11 cellular contexts compared by ENCODE assay signal in genomic region chr1:114089502-114090138, GRCh38.
DNase-seq lines count a peak whose midpoint lies in the region; ATAC-seq and TF ChIP-seq lines count a peak whose summit lies in the region.
"Had no signal": no experiment of that assay in that cellular context is flagged by ENCODE, and none has a peak within 500 bp of the region (broad histone marks: within the 10 kb centered on the region; RNA-seq: fewer than 3 reads in every experiment).

No MANE protein-coding gene starts in this region.

- H3K4me1 ChIP-seq in mammary epithelial cell (ENCODE audit: insufficient read depth, low read length): peaks cover 35% of the 10 kb centered on the region
- no peaks in the 10 kb centered on the region for H3K4me1 ChIP-seq in breast epithelium
- peaks cover 13% of the 10 kb centered on the region for H3K4me1 ChIP-seq in hepatocyte (ENCODE audit: insufficient read depth)
- H3K4me1 ChIP-seq in gastrocnemius medialis: peaks cover 0 to 4% of the 10 kb centered on the region in 2 donors
- H3K4me1 ChIP-seq: BLaER1 treated with 17β-estradiol and CSF1 and Interleukin-3, amounts not matched to agents 10 nM and 100 nM had no signal

- peaks cover 79% of the 10 kb centered on the region for H3K36me3 Mint-ChIP-seq in WTC11
- H3K36me3 Mint-ChIP-seq: CD4-positive, CD25-positive, alpha-beta regulatory T cell had no signal

- no peak for TF ChIP-seq POLR2A in breast epithelium (IDR thresholded peaks at IDR 0.05)
- no peak for TF ChIP-seq POLR2A in gastrocnemius medialis (IDR thresholded peaks at IDR 0.05)

- H3K27ac ChIP-seq in mammary epithelial cell (ENCODE audit: insufficient read depth, low read depth, low read length): no peak overlapping the region
- no peak overlapping the region for H3K27ac ChIP-seq in breast epithelium
- H3K27ac ChIP-seq in hepatocyte: peak overlapping the region; percentile 46
- H3K27ac ChIP-seq in gastrocnemius medialis: no peak overlapping the region
- H3K27ac ChIP-seq: BLaER1 treated with 17β-estradiol and CSF1 and Interleukin-3, amounts not matched to agents 10 nM and 100 nM had no signal

- DNase-seq in mammary epithelial cell (peak; percentile 21), breast epithelium (ENCODE audit: low spot score in 2 of 2) (no peak), WTC11 (ENCODE audit: low spot score) (no peak), hepatocyte (ENCODE audit: low spot score) (no peak), gastrocnemius medialis (no peak)
- no peak for DNase-seq in activated CD4-positive, alpha-beta T cell treated with anti-CD3 and anti-CD28 coated beads, Interleukin-2, amount 50 U/mL, for 4 hours
- DNase-seq: ACHN; CD4-positive, CD25-positive, alpha-beta regulatory T cell had no signal

- H3K36me3 ChIP-seq in mammary epithelial cell (ENCODE audit: insufficient read depth, low read length) (no peaks in the 10 kb centered on the region), breast epithelium (no peaks in the 10 kb centered on the region), hepatocyte (replicated peaks; ENCODE audit: insufficient read depth, low read depth) (no peaks in the 10 kb centered on the region), gastrocnemius medialis (no peaks in the 10 kb centered on the region)
- H3K36me3 ChIP-seq: BLaER1 treated with 17β-estradiol and CSF1 and Interleukin-3, amounts not matched to agents 10 nM and 100 nM; HAP-1 had no signal

- H3K4me2 ChIP-seq in mammary epithelial cell (ENCODE audit: insufficient read depth, low read depth, low read length): no peak overlapping the region
- no peak overlapping the region for H3K4me2 ChIP-seq in hepatocyte
- H3K4me2 ChIP-seq: BLaER1 treated with 17β-estradiol and CSF1 and Interleukin-3, amounts not matched to agents 10 nM and 100 nM had no signal

- dilution Hi-C loops in mammary epithelial cell (cut with HindIII; ENCODE audit: low sequenced_read_pairs): loop anchor here (5.0 kb wide), 1 partner anchor 78 kb away; no protein-coding TSS in a partner anchor

- BruUV-seq in mammary epithelial cell (replicated peaks; lab: Mats Ljungman, UMichigan): no TSS peak

- no peak overlapping the region for H3K4me3 ChIP-seq in mammary epithelial cell (replicated peaks in 1 of 3; ENCODE audit: insufficient read depth in 1 of 3, low read depth in 2 of 3, low read length in 3 of 3)
- H3K4me3 ChIP-seq in breast epithelium: no peak overlapping the region
- no peak overlapping the region for H3K4me3 ChIP-seq in hepatocyte
- H3K4me3 ChIP-seq in gastrocnemius medialis: no peak overlapping the region
- H3K4me3 ChIP-seq: BLaER1 treated with 17β-estradiol and CSF1 and Interleukin-3, amounts not matched to agents 10 nM and 100 nM; HAP-1 had no signal

- peaks cover 8% of the 10 kb centered on the region; the same call in 1 of the 2 replicates for H3K27me3 Mint-ChIP-seq in WTC11 (ENCODE audit: low read depth)

- H2AFZ ChIP-seq in mammary epithelial cell (ENCODE audit: low read depth, low read length) (no peak overlapping the region), hepatocyte (no peak overlapping the region)

- 45% methylated on average over 4 of the region's 4 CpGs for WGBS in mammary epithelial cell (ENCODE audit: low coverage, missing lambda C conversion rate)
- 82% methylated on average over 4 of the region's 4 CpGs for WGBS in hepatocyte (ENCODE audit: low lambda C conversion rate, missing lambda C conversion rate)

- no peak for ATAC-seq in WTC11
- ATAC-seq in gastrocnemius medialis: no peak
- no peak for ATAC-seq in HG02840 (IDR thresholded peaks at IDR 0.05; ENCODE audit: low FRiP score, unreplicated experiment)

- H3K27ac Mint-ChIP-seq in WTC11: peak overlapping the region; percentile 37

- H3K27me3 ChIP-seq in mammary epithelial cell (ENCODE audit: insufficient read depth, low read length): no peaks in the 10 kb centered on the region
- H3K27me3 ChIP-seq in breast epithelium: no peaks in the 10 kb centered on the region
- H3K27me3 ChIP-seq in hepatocyte: no peaks in the 10 kb centered on the region
- no peaks in the 10 kb centered on the region for H3K27me3 ChIP-seq in gastrocnemius medialis
- H3K27me3 ChIP-seq: BLaER1 treated with 17β-estradiol and CSF1 and Interleukin-3, amounts not matched to agents 10 nM and 100 nM had no signal

- H3K4me1 Mint-ChIP-seq in WTC11: peaks cover 75% of the 10 kb centered on the region
- H3K4me1 Mint-ChIP-seq: CD4-positive, CD25-positive, alpha-beta regulatory T cell had no signal

- H3K9me3 ChIP-seq in mammary epithelial cell (replicated peaks; ENCODE audit: insufficient read depth, low read length) (no peaks in the 10 kb centered on the region), breast epithelium (no peaks in the 10 kb centered on the region), hepatocyte (ENCODE audit: low read depth) (no peaks in the 10 kb centered on the region), gastrocnemius medialis (no peaks in the 10 kb centered on the region)
- H3K9me3 ChIP-seq: BLaER1 treated with 17β-estradiol and CSF1 and Interleukin-3, amounts not matched to agents 10 nM and 100 nM; HAP-1 had no signal

- H3K79me2 ChIP-seq in mammary epithelial cell (ENCODE audit: insufficient read depth, low read length) (no peaks in the 10 kb centered on the region), hepatocyte (no peaks in the 10 kb centered on the region)

- H3K9me2 ChIP-seq in hepatocyte (replicated peaks; ENCODE audit: insufficient read depth): no peaks in the 10 kb centered on the region

- POLR2A ChIA-PET in WTC11 (lab: Charles Lee): interaction anchor here (0.6 to 1.6 kb wide), 3 partner anchors 13 to 111 kb away, joined by 3 to 5 read pairs (median 4); partner anchors contain the start of gene OLFML3

- no peak overlapping the region for H3K4me3 Mint-ChIP-seq in WTC11
- H3K4me3 Mint-ChIP-seq: CD4-positive, CD25-positive, alpha-beta regulatory T cell had no signal

- H3K9ac ChIP-seq in mammary epithelial cell (ENCODE audit: insufficient read depth, low read length): no peak overlapping the region
- H3K9ac ChIP-seq: BLaER1 treated with 17β-estradiol and CSF1 and Interleukin-3, amounts not matched to agents 10 nM and 100 nM had no signal

- CTCF ChIA-PET in mammary epithelial cell (lab: Charles Lee; ENCODE audit: low non-redundant PET) (no interaction called here), WTC11 (lab: Charles Lee) (interaction anchor here (1.0 to 2.5 kb wide), 7 partner anchors 9 to 257 kb away, joined by 3 to 27 read pairs (median 4); partner anchors contain the start of gene OLFML3)

- intact Hi-C loops in mammary epithelial cell (cut with micrococcal nuclease) (loop anchor here (5.0 kb wide), 2 partner anchors 87 to 112 kb away; partner anchors contain the start of gene OLFML3), breast epithelium (cut with DNase I; ENCODE audit: low total_unique reads) (no loop called here), gastrocnemius medialis (cut with DNase I; ENCODE audit: low total_unique reads) (no loop called here)

- in situ Hi-C loops in mammary epithelial cell (cut with MboI; ENCODE audit: low sequenced_read_pairs in 2 of 2): no loop called here
- in situ Hi-C loops in gastrocnemius medialis (cut with MboI; ENCODE audit: low sequenced_read_pairs in 4 of 4): loop anchor here in 1 of 4 donors (25.0 kb wide), 1 partner anchor 102 kb away; the partner anchor contains the start of gene OLFML3

- TF ChIP-seq CTCF in mammary epithelial cell (conservative IDR thresholded peaks at IDR 0.05 in 1 of 2, IDR thresholded peaks at IDR 0.05 in 1 of 2; ENCODE audit: extremely low read depth in 1 of 2, insufficient read depth in 1 of 2, low read depth in 1 of 2, low read length in 2 of 2) (no peak), breast epithelium (IDR thresholded peaks at IDR 0.05) (no peak), WTC11 (IDR thresholded peaks at IDR 0.05) (no peak), hepatocyte (IDR thresholded peaks at IDR 0.05; ENCODE audit: poor library complexity) (no peak), gastrocnemius medialis (IDR thresholded peaks at IDR 0.05 in 4 of 5, conservative IDR thresholded peaks at IDR 0.05 in 1 of 5) (no peak)

- H4K20me1 ChIP-seq in mammary epithelial cell (ENCODE audit: insufficient read depth, low read length): no peaks in the 10 kb centered on the region
- no peaks in the 10 kb centered on the region for H4K20me1 ChIP-seq in hepatocyte (ENCODE audit: insufficient read depth, poor library complexity, severe bottlenecking)
- H4K20me1 ChIP-seq: BLaER1 treated with 17β-estradiol and CSF1 and Interleukin-3, amounts not matched to agents 10 nM and 100 nM had no signal

- H3K9me3 Mint-ChIP-seq in WTC11: peaks cover 12% of the 10 kb centered on the region

TF ChIP-seq in WTC11, 78 proteins besides CTCF, POLR2A, EP300 and RAD21 (continues in another document):
- no peak for TF ChIP-seq IRF1 (CRISPR knock-in tag; IDR thresholded peaks at IDR 0.05)
- no peak for TF ChIP-seq KAT7 (CRISPR knock-in tag; IDR thresholded peaks at IDR 0.05; ENCODE audit: borderline replicate concordance)
- TF ChIP-seq OVOL2 (CRISPR knock-in tag; IDR thresholded peaks at IDR 0.05; ENCODE audit: borderline replicate concordance): no peak
- TF ChIP-seq ZNF232 (CRISPR knock-in tag; IDR thresholded peaks at IDR 0.05): no peak
- TF ChIP-seq TP53 (CRISPR knock-in tag; IDR thresholded peaks at IDR 0.05): no peak
- TF ChIP-seq TEAD1 (CRISPR knock-in tag; IDR thresholded peaks at IDR 0.05): no peak
- no peak for TF ChIP-seq JUN (CRISPR knock-in tag; IDR thresholded peaks at IDR 0.05)
- no peak for TF ChIP-seq ZNF317 (CRISPR knock-in tag; IDR thresholded peaks at IDR 0.05; ENCODE audit: borderline replicate concordance, low read depth)
- no peak for TF ChIP-seq NR1H2 (CRISPR knock-in tag; IDR thresholded peaks at IDR 0.05)
- TF ChIP-seq NFYB (CRISPR knock-in tag; conservative IDR thresholded peaks at IDR 0.05; ENCODE audit: low read depth): no peak
- no peak for TF ChIP-seq MLX (CRISPR knock-in tag; IDR thresholded peaks at IDR 0.05)
